ENCODE assay signal across 1 cellular context in genomic region chr5:138643040-138643791, GRCh38.
TF ChIP-seq lines count a peak whose summit lies in the region.

No MANE protein-coding gene starts in this region.

TF ChIP-seq in GM23338, 12 proteins besides CTCF, POLR2A, EP300 and RAD21 (continued from another document):
- TF ChIP-seq ZNF462 (CRISPR knock-in tag; IDR thresholded peaks at IDR 0.05), result no peak
- TF ChIP-seq POLR2AphosphoS5 (IDR thresholded peaks at IDR 0.05; ENCODE audit: low read depth), result no peak
- TF ChIP-seq ZNF114 (CRISPR knock-in tag; IDR thresholded peaks at IDR 0.05), result no peak
- no peak for TF ChIP-seq ZNF331 (CRISPR knock-in tag; IDR thresholded peaks at IDR 0.05; ENCODE audit: low read depth)
- TF ChIP-seq, protein P1, sequence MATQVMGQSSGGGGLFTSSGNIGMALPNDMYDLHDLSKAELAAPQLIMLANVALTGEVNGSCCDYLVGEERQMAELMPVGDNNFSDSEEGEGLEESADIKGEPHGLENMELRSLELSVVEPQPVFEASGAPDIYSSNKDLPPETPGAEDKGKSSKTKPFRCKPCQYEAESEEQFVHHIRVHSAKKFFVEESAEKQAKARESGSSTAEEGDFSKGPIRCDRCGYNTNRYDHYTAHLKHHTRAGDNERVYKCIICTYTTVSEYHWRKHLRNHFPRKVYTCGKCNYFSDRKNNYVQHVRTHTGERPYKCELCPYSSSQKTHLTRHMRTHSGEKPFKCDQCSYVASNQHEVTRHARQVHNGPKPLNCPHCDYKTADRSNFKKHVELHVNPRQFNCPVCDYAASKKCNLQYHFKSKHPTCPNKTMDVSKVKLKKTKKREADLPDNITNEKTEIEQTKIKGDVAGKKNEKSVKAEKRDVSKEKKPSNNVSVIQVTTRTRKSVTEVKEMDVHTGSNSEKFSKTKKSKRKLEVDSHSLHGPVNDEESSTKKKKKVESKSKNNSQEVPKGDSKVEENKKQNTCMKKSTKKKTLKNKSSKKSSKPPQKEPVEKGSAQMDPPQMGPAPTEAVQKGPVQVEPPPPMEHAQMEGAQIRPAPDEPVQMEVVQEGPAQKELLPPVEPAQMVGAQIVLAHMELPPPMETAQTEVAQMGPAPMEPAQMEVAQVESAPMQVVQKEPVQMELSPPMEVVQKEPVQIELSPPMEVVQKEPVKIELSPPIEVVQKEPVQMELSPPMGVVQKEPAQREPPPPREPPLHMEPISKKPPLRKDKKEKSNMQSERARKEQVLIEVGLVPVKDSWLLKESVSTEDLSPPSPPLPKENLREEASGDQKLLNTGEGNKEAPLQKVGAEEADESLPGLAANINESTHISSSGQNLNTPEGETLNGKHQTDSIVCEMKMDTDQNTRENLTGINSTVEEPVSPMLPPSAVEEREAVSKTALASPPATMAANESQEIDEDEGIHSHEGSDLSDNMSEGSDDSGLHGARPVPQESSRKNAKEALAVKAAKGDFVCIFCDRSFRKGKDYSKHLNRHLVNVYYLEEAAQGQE (IDR thresholded peaks at IDR 0.05; ENCODE audit: unreplicated experiment), result no peak
- TF ChIP-seq EZH2 (IDR thresholded peaks at IDR 0.05; ENCODE audit: low read depth, unreplicated experiment), result no peak
- no peak for TF ChIP-seq STAT1 (IDR thresholded peaks at IDR 0.05; ENCODE audit: unreplicated experiment)
- TF ChIP-seq EZH2phosphoT487 (IDR thresholded peaks at IDR 0.05; ENCODE audit: unreplicated experiment), result no peak
